Comparison of ENCODE assay signal across 8 cellular contexts in the genomic region with DNA sequence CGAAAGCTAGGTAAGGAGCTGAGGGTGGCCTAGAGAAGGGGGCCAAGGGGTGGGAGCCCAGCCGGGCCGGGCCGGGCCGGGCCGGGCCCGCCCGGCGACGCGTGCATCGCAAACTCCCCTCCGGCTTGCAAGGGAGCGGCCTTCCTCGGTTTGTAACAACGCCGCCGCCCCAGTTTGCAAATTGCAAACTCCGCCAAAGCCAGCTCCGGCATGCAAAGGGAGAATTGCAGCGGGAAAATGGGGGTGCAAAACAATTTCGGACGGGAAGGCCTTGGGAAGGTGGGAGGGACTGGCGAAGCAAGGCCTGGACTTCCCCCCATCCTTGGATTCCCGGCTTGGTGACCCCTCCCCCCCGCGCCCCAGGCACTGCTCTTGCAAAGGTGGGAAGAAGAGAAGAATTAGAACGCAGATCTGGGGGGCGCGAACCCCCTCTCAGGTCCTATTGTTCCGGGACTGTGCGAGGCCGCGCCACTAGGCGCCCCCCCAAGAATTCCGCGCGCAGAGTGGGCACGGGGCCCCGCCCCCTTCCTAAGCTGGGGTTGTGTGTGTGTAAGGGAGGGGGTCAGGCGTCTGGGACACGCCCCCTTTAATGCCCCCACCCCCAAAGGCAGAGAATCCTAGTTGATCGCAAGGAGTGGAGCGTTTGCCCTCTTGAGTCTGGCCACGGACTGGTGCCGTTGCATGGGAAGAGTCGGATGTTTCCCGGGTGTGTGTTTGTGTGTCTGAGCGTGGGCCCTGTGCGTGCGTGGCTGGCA. TPM values are rescaled to one million over a fixed set of nuclear protein-coding genes. Genes with fewer than 3 reads are reported as not detected.
A peak's percentile ranks its signal among the peaks of the same experiment; 100 is the strongest.
DNase-seq lines count a peak whose midpoint lies in the region; ATAC-seq, FAIRE-seq and TF ChIP-seq lines count a peak whose summit lies in the region.

No MANE protein-coding gene starts in this region.

- BruUV-seq in PC-9 (replicated peaks; lab: Mats Ljungman, UMichigan) = no TSS peak

- peak overlapping the region; percentile 95 for H3K4me2 ChIP-seq in PC-9

- H3K27me3 ChIP-seq in PC-9 (ENCODE audit: insufficient read depth, low read depth) = no peaks in the 10 kb centered on the region
- no peaks in the 10 kb centered on the region for H3K27me3 ChIP-seq in heart left ventricle

- no peak for TF ChIP-seq CTCF in PC-9 (conservative IDR thresholded peaks at IDR 0.05)
- TF ChIP-seq CTCF in heart left ventricle (IDR thresholded peaks at IDR 0.05) = no peak

- peak; percentile 62 for DNase-seq in AG08396 (ENCODE audit: low spot score)
- DNase-seq in GM19239 (ENCODE audit: insufficient read length, low spot score) = no peak
- DNase-seq in PC-9 = peak; percentile 56 to 76
- peak in 2 of 5 donors; percentile 56 to 59 for DNase-seq in heart left ventricle
- peak; percentile 37 for DNase-seq in pons (ENCODE audit: low spot score)
- DNase-seq in mesenteric fat pad (ENCODE audit: low spot score) = no peak

- no peaks in the 10 kb centered on the region for H3K9me3 Mint-ChIP-seq in activated naive CD4-positive, alpha-beta T cell treated with anti-CD3 and anti-CD28 coated beads, Interleukin-2, amount 50 U/mL, for 24 hours

- H3K9me3 ChIP-seq in PC-9 (ENCODE audit: insufficient read depth, low read depth) (no peaks in the 10 kb centered on the region), heart left ventricle (no peaks in the 10 kb centered on the region)

- H3K27ac Mint-ChIP-seq in activated naive CD4-positive, alpha-beta T cell treated with anti-CD3 and anti-CD28 coated beads, Interleukin-2, amount 50 U/mL, for 24 hours = peak overlapping the region; percentile 17

- peaks cover 4% of the 10 kb centered on the region for H3K36me3 Mint-ChIP-seq in activated naive CD4-positive, alpha-beta T cell treated with anti-CD3 and anti-CD28 coated beads, Interleukin-2, amount 50 U/mL, for 24 hours

- TF ChIP-seq POLR2A in heart left ventricle (IDR thresholded peaks at IDR 0.05) = no peak

- ATAC-seq in heart left ventricle (no peak), GM18861 (IDR thresholded peaks at IDR 0.05; ENCODE audit: unreplicated experiment) (no peak)

- H4K20me1 ChIP-seq in PC-9 (ENCODE audit: insufficient read depth) = peaks cover 18% of the 10 kb centered on the region

- H3K4me1 ChIP-seq in PC-9 (replicated peaks; ENCODE audit: insufficient read depth) (peaks cover 9% of the 10 kb centered on the region; the same call in 1 of the 2 replicates), heart left ventricle (peaks cover 5 to 35% (median 20%) of the 10 kb centered on the region in 12 donors)

- H3K4me3 ChIP-seq in PC-9 (peak overlapping the region; percentile 89), heart left ventricle (peak overlapping the region; percentile 68 to 96 (median 80))

- H3K9me2 ChIP-seq in PC-9 (ENCODE audit: insufficient read depth) = no peaks in the 10 kb centered on the region

- peaks cover 38% of the 10 kb centered on the region for H3K4me1 Mint-ChIP-seq in activated naive CD4-positive, alpha-beta T cell treated with anti-CD3 and anti-CD28 coated beads, Interleukin-2, amount 50 U/mL, for 24 hours

- H3K79me2 ChIP-seq in PC-9 (ENCODE audit: low read depth) = peaks cover 46% of the 10 kb centered on the region

- peak overlapping the region; percentile 41; the same call in 1 of the 2 replicates for H2AFZ ChIP-seq in PC-9

- 1 to 2% (median 1%) methylated on average over 30 to 51 of the region's 51 CpGs for WGBS in heart left ventricle, 4 donors

- H3F3A ChIP-seq in PC-9 (ENCODE audit: insufficient read depth, low read depth) = peaks cover 37% of the 10 kb centered on the region

- POLR2A ChIA-PET in PC-9 (lab: Charles Lee; ENCODE audit: unreplicated experiment) = interaction anchor here (0.6 to 1.7 kb wide), 5 partner anchors 11 to 599 kb away, joined by 3 to 22 read pairs (median 5); a partner anchor contains a TSS

- H3K36me3 ChIP-seq in PC-9 (ENCODE audit: low read depth) = no peaks in the 10 kb centered on the region
- peaks cover 0 to 32% (median 27%) of the 10 kb centered on the region in 9 donors for H3K36me3 ChIP-seq in heart left ventricle

- H3K27ac ChIP-seq in PC-9 = peak overlapping the region; percentile 36; the same call in 1 of the 2 replicates
- H3K27ac ChIP-seq in heart left ventricle = peak overlapping the region; percentile 77 to 99 (median 94)

- CTCF ChIA-PET in PC-9 (lab: Charles Lee) = interaction anchor here (0.6 to 0.7 kb wide), 2 partner anchors 33 to 74 kb away, joined by 6 to 13 read pairs; no protein-coding TSS in a partner anchor

- FAIRE-seq in GM19239 (lab: Jason Lieb, UNC) = peak; percentile 28

- H3K4me3 Mint-ChIP-seq in activated naive CD4-positive, alpha-beta T cell treated with anti-CD3 and anti-CD28 coated beads, Interleukin-2, amount 50 U/mL, for 24 hours = peak overlapping the region; percentile 83

- intact Hi-C loops in PC-9 (cut with micrococcal nuclease; ENCODE audit: unreplicated experiment) (loop anchor here (2.0 kb wide), 2 partner anchors 73 to 285 kb away; a partner anchor contains a TSS), heart left ventricle (cut with DNase I) (loop anchor here in 9 of 10 donors (2.0 to 10.0 kb wide), 7 partner anchors 45 to 85 kb away; a partner anchor contains a TSS)

- no peaks in the 10 kb centered on the region for H3K27me3 Mint-ChIP-seq in activated naive CD4-positive, alpha-beta T cell treated with anti-CD3 and anti-CD28 coated beads, Interleukin-2, amount 50 U/mL, for 24 hours

RNA-seq across cellular contexts. Expression of a gene that starts 0.9 kb away (rescaled TPM):
- total RNA-seq in PC-9 (2021) = 40.4 and 41.3 TPM in 2 replicates
- total RNA-seq in heart left ventricle = 10 to 100 TPM; 10.9 to 20.0 (median 15.5) TPM
- polyA plus RNA-seq in heart left ventricle = 10 to 100 TPM in 1 of 2 donors, 1 to 10 TPM in 1; 8.0 to 13.6 TPM
- total RNA-seq in mesenteric fat pad = 22.3 TPM

RNA-seq across cellular contexts. Expression of a gene that starts 10.8 kb away (rescaled TPM):
- total RNA-seq in PC-9 (2021) (16.2 TPM in 2 replicates), heart left ventricle (1 to 10 TPM in 4 of 9 donors, under 1 TPM in 4, not detected in 1; 0.27 to 1.5 (median 0.88) TPM), mesenteric fat pad (1.1 TPM)
- 1 to 10 TPM in 1 of 2 donors, under 1 TPM in 1; 0.53 to 3.2 TPM for polyA plus RNA-seq in heart left ventricle

RNA-seq across cellular contexts. Expression of a gene that starts 11.6 kb away (rescaled TPM):
- total RNA-seq in PC-9 (2021) = 63.6 and 71.3 TPM in 2 replicates
- total RNA-seq in heart left ventricle = 10 to 100 TPM; 37.3 to 67.2 (median 46.3) TPM
- 10 to 100 TPM; 65.5 to 91.3 TPM for polyA plus RNA-seq in heart left ventricle
- 46.0 TPM for total RNA-seq in mesenteric fat pad

RNA-seq across cellular contexts. Expression of a gene that starts 48.0 kb away (rescaled TPM):
- total RNA-seq in PC-9 (2021) = 36.6 and 40.6 TPM in 2 replicates
- total RNA-seq in heart left ventricle = 100 to 1,000 TPM in 7 of 9 donors, 10 to 100 TPM in 2; 64.4 to 149 (median 110) TPM
- 100 to 1,000 TPM; 133 to 177 TPM for polyA plus RNA-seq in heart left ventricle
- 107 TPM for total RNA-seq in mesenteric fat pad

RNA-seq across cellular contexts. Expression of a gene that starts 50.1 kb away (rescaled TPM):
- total RNA-seq in PC-9 (2021) (86.9 and 91.3 TPM in 2 replicates), heart left ventricle (10 to 100 TPM; 24.5 to 52.8 (median 46.3) TPM), mesenteric fat pad (64.3 TPM)
- polyA plus RNA-seq in heart left ventricle = 10 to 100 TPM; 26.9 to 28.2 TPM

Comparison
In these comparisons a context has a peak if more than half of its experiments do, and no peak if none do; other contexts are left out.
1. DNase-seq: peak in AG08396 (single experiment), PC-9 (2 of 2) and pons (single experiment); none in GM19239 (single experiment) and mesenteric fat pad (single experiment).